Comparison of ENCODE assay signal across 1 cellular context in the genomic region with DNA sequence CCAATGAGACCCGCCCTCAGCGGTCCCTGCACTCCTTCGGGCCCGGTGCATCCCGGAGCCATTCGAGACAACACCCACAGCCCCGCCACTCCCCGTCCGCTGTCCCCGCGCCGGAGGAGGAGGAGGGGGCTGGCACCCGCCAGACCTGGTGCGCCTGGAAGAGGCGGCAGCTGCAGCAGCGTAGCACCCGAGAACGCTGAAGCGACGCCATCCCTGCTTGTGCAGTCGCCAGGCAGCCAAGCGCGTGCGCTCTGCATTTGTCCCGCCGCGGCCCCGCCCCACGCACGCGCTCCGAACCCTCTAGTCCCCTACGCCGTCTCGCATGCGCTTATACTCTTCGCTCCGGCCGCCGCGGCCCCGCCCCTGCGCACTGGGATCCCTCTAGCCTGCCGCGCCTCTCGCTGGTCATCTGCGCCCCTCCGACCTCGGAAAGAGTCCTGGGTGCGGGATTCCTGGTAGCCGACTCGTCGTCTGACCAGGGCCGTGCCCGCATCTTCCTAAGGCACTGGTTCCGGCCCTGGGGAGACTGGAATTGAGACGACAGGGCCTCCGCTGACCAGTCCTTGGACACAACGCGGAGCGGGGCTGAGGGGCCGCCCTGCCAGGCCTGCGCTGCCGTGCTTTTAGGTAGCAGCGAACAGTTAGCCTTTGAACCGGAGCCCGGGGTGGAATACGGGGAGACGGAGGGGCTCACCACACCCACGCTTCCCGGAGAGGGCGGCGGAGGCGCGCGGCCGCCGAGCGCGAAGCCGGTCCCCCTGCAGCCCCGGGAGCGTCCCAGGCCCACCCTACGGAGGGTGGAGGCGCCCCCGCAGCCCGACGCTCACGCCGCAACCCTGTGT.
A peak's percentile ranks its signal among the peaks of the same experiment; 100 is the strongest.
TF ChIP-seq lines count a peak whose summit lies in the region.

A gene with protein sequence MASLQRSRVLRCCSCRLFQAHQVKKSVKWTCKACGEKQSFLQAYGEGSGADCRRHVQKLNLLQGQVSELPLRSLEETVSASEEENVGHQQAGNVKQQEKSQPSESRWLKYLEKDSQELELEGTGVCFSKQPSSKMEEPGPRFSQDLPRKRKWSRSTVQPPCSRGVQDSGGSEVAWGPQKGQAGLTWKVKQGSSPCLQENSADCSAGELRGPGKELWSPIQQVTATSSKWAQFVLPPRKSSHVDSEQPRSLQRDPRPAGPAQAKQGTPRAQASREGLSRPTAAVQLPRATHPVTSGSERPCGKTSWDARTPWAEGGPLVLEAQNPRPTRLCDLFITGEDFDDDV (minus strand): TSS at position 232 of the 842 bp plus-strand sequence. CDS start 21 bp downstream, at position 211.

TF ChIP-seq in HepG2, 621 proteins besides CTCF, POLR2A, EP300 and RAD21 (continued from another document and continues in another):
- TF ChIP-seq ZFP36L2 (CRISPR knock-in tag; IDR thresholded peaks at IDR 0.05) (no peak), KAT2B (IDR thresholded peaks at IDR 0.05; ENCODE audit: borderline replicate concordance, low read depth, low read length) (no peak), KDM6A (CRISPR knock-in tag; IDR thresholded peaks at IDR 0.05; ENCODE audit: low read depth) (no peak), IKZF1 (IDR thresholded peaks at IDR 0.05) (no peak), FOXA1 (IDR thresholded peaks at IDR 0.05) (no peak), FOXA1 (CRISPR knock-in tag; IDR thresholded peaks at IDR 0.05) (no peak), ZNF354B (CRISPR knock-in tag; IDR thresholded peaks at IDR 0.05) (peak; percentile 83), KDM5A (IDR thresholded peaks at IDR 0.05; ENCODE audit: borderline replicate concordance, low read length) (no peak; the same call in 1 of the 2 replicates), FOXJ3 (CRISPR knock-in tag; IDR thresholded peaks at IDR 0.05; ENCODE audit: borderline replicate concordance) (peak; percentile 29; the same call in 1 of the 2 replicates), POLR2AphosphoS5 (IDR thresholded peaks at IDR 0.05; ENCODE audit: low read depth, low read length) (peak; percentile 95), GTF3A (CRISPR knock-in tag; conservative IDR thresholded peaks at IDR 0.05) (no peak), CENPT (CRISPR knock-in tag; IDR thresholded peaks at IDR 0.05; ENCODE audit: low read depth) (0 out of 2 replicates have a peak, but pooled peaks have one; percentile 8), SRY (CRISPR knock-in tag; IDR thresholded peaks at IDR 0.05) (peak; percentile 65; the same call in 1 of the 2 replicates), ZSCAN12 (CRISPR knock-in tag; IDR thresholded peaks at IDR 0.05) (no peak), NCOA5 (CRISPR knock-in tag; IDR thresholded peaks at IDR 0.05) (no peak), ZNF615 (CRISPR knock-in tag; IDR thresholded peaks at IDR 0.05; ENCODE audit: borderline replicate concordance) (no peak), NRL (CRISPR knock-in tag; IDR thresholded peaks at IDR 0.05; ENCODE audit: borderline replicate concordance) (peak; percentile 88)
- TF ChIP-seq, protein P1, sequence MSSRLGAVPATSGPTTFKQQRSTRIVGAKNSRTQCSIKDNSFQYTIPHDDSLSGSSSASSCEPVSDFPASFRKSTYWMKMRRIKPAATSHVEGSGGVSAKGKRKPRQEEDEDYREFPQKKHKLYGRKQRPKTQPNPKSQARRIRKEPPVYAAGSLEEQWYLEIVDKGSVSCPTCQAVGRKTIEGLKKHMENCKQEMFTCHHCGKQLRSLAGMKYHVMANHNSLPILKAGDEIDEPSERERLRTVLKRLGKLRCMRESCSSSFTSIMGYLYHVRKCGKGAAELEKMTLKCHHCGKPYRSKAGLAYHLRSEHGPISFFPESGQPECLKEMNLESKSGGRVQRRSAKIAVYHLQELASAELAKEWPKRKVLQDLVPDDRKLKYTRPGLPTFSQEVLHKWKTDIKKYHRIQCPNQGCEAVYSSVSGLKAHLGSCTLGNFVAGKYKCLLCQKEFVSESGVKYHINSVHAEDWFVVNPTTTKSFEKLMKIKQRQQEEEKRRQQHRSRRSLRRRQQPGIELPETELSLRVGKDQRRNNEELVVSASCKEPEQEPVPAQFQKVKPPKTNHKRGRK (CRISPR knock-in tag; IDR thresholded peaks at IDR 0.05), result no peak
- TF ChIP-seq, protein P2, sequence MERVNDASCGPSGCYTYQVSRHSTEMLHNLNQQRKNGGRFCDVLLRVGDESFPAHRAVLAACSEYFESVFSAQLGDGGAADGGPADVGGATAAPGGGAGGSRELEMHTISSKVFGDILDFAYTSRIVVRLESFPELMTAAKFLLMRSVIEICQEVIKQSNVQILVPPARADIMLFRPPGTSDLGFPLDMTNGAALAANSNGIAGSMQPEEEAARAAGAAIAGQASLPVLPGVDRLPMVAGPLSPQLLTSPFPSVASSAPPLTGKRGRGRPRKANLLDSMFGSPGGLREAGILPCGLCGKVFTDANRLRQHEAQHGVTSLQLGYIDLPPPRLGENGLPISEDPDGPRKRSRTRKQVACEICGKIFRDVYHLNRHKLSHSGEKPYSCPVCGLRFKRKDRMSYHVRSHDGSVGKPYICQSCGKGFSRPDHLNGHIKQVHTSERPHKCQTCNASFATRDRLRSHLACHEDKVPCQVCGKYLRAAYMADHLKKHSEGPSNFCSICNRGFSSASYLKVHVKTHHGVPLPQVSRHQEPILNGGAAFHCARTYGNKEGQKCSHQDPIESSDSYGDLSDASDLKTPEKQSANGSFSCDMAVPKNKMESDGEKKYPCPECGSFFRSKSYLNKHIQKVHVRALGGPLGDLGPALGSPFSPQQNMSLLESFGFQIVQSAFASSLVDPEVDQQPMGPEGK (CRISPR knock-in tag; IDR thresholded peaks at IDR 0.05), result no peak; the same call in 1 of the 2 replicates
- TF ChIP-seq, protein P3, sequence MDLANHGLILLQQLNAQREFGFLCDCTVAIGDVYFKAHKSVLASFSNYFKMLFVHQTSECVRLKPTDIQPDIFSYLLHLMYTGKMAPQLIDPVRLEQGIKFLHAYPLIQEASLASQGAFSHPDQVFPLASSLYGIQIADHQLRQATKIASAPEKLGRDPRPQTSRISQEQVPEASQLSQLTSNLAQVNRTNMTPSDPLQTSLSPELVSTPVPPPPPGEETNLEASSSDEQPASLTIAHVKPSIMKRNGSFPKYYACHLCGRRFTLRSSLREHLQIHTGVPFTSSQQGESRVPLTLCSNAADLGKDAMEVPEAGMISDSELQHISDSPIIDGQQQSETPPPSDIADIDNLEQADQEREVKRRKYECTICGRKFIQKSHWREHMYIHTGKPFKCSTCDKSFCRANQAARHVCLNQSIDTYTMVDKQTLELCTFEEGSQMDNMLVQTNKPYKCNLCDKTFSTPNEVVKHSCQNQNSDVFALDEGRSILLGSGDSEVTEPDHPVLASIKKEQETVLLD (CRISPR knock-in tag; IDR thresholded peaks at IDR 0.05; ENCODE audit: low read depth), result peak; percentile 39; the same call in 1 of the 2 replicates
- TF ChIP-seq, protein P4, sequence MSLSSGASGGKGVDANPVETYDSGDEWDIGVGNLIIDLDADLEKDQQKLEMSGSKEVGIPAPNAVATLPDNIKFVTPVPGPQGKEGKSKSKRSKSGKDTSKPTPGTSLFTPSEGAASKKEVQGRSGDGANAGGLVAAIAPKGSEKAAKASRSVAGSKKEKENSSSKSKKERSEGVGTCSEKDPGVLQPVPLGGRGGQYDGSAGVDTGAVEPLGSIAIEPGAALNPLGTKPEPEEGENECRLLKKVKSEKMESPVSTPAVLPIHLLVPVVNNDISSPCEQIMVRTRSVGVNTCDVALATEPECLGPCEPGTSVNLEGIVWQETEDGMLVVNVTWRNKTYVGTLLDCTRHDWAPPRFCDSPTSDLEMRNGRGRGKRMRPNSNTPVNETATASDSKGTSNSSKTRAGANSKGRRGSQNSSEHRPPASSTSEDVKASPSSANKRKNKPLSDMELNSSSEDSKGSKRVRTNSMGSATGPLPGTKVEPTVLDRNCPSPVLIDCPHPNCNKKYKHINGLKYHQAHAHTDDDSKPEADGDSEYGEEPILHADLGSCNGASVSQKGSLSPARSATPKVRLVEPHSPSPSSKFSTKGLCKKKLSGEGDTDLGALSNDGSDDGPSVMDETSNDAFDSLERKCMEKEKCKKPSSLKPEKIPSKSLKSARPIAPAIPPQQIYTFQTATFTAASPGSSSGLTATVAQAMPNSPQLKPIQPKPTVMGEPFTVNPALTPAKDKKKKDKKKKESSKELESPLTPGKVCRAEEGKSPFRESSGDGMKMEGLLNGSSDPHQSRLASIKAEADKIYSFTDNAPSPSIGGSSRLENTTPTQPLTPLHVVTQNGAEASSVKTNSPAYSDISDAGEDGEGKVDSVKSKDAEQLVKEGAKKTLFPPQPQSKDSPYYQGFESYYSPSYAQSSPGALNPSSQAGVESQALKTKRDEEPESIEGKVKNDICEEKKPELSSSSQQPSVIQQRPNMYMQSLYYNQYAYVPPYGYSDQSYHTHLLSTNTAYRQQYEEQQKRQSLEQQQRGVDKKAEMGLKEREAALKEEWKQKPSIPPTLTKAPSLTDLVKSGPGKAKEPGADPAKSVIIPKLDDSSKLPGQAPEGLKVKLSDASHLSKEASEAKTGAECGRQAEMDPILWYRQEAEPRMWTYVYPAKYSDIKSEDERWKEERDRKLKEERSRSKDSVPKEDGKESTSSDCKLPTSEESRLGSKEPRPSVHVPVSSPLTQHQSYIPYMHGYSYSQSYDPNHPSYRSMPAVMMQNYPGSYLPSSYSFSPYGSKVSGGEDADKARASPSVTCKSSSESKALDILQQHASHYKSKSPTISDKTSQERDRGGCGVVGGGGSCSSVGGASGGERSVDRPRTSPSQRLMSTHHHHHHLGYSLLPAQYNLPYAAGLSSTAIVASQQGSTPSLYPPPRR (CRISPR knock-in tag; IDR thresholded peaks at IDR 0.05; ENCODE audit: borderline replicate concordance), result no peak; the same call in 1 of the 2 replicates
- TF ChIP-seq, protein P5, sequence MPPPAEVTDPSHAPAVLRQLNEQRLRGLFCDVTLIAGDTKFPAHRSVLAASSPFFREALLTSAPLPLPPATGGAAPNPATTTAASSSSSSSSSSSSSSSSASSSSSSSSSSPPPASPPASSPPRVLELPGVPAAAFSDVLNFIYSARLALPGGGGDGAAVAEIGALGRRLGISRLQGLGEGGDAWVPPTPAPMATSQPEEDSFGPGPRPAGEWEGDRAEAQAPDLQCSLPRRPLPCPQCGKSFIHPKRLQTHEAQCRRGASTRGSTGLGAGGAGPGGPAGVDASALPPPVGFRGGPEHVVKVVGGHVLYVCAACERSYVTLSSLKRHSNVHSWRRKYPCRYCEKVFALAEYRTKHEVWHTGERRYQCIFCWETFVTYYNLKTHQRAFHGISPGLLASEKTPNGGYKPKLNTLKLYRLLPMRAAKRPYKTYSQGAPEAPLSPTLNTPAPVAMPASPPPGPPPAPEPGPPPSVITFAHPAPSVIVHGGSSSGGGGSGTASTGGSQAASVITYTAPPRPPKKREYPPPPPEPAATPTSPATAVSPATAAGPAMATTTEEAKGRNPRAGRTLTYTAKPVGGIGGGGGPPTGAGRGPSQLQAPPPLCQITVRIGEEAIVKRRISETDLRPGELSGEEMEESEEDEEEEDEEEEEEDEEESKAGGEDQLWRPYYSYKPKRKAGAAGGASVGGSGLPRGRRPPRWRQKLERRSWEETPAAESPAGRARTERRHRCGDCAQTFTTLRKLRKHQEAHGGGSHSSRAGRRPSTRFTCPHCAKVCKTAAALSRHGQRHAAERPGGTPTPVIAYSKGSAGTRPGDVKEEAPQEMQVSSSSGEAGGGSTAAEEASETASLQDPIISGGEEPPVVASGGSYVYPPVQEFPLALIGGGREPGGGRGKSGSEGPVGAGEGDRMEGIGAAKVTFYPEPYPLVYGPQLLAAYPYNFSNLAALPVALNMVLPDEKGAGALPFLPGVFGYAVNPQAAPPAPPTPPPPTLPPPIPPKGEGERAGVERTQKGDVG (CRISPR knock-in tag; IDR thresholded peaks at IDR 0.05; ENCODE audit: borderline replicate concordance), result no peak; the same call in 1 of the 2 replicates
- TF ChIP-seq, protein P6, sequence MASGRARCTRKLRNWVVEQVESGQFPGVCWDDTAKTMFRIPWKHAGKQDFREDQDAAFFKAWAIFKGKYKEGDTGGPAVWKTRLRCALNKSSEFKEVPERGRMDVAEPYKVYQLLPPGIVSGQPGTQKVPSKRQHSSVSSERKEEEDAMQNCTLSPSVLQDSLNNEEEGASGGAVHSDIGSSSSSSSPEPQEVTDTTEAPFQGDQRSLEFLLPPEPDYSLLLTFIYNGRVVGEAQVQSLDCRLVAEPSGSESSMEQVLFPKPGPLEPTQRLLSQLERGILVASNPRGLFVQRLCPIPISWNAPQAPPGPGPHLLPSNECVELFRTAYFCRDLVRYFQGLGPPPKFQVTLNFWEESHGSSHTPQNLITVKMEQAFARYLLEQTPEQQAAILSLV (CRISPR knock-in tag; IDR thresholded peaks at IDR 0.05; ENCODE audit: borderline replicate concordance), result peak; percentile 95; the same call in 1 of the 2 replicates
- TF ChIP-seq, protein P7, sequence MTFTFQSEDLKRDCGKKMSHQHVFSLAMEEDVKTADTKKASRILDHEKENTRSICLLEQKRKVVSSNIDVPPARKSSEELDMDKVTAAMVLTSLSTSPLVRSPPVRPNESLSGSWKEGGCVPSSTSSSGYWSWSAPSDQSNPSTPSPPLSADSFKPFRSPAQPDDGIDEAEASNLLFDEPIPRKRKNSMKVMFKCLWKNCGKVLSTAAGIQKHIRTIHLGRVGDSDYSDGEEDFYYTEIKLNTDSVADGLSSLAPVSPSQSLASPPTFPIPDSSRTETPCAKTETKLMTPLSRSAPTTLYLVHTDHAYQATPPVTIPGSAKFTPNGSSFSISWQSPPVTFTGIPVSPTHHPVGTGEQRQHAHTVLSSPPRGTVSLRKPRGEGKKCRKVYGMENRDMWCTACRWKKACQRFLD (CRISPR knock-in tag; IDR thresholded peaks at IDR 0.05; ENCODE audit: borderline replicate concordance), result peak; percentile 90
- TF ChIP-seq, protein P8, sequence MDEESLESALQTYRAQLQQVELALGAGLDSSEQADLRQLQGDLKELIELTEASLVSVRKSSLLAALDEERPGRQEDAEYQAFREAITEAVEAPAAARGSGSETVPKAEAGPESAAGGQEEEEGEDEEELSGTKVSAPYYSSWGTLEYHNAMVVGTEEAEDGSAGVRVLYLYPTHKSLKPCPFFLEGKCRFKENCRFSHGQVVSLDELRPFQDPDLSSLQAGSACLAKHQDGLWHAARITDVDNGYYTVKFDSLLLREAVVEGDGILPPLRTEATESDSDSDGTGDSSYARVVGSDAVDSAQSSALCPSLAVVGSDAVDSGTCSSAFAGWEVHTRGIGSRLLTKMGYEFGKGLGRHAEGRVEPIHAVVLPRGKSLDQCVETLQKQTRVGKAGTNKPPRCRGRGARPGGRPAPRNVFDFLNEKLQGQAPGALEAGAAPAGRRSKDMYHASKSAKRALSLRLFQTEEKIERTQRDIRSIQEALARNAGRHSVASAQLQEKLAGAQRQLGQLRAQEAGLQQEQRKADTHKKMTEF (CRISPR knock-in tag; IDR thresholded peaks at IDR 0.05), result peak; percentile 82
- TF ChIP-seq, protein P9, sequence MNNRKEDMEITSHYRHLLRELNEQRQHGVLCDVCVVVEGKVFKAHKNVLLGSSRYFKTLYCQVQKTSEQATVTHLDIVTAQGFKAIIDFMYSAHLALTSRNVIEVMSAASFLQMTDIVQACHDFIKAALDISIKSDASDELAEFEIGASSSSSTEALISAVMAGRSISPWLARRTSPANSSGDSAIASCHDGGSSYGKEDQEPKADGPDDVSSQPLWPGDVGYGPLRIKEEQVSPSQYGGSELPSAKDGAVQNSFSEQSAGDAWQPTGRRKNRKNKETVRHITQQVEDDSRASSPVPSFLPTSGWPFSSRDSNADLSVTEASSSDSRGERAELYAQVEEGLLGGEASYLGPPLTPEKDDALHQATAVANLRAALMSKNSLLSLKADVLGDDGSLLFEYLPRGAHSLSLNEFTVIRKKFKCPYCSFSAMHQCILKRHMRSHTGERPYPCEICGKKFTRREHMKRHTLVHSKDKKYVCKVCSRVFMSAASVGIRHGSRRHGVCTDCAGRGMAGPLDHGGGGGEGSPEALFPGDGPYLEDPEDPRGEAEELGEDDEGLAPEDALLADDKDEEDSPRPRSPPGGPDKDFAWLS (CRISPR knock-in tag; IDR thresholded peaks at IDR 0.05; ENCODE audit: borderline replicate concordance), result no peak
- TF ChIP-seq, protein P10, sequence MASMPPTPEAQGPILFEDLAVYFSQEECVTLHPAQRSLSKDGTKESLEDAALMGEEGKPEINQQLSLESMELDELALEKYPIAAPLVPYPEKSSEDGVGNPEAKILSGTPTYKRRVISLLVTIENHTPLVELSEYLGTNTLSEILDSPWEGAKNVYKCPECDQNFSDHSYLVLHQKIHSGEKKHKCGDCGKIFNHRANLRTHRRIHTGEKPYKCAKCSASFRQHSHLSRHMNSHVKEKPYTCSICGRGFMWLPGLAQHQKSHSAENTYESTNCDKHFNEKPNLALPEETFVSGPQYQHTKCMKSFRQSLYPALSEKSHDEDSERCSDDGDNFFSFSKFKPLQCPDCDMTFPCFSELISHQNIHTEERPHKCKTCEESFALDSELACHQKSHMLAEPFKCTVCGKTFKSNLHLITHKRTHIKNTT (CRISPR knock-in tag; IDR thresholded peaks at IDR 0.05), result no peak
